11 cellular contexts compared by ENCODE assay signal in genomic region chr12:123142518-123142840, GRCh38. TPM values are rescaled to one million over a fixed set of nuclear protein-coding genes. Genes with fewer than 3 reads are reported as not detected.
A peak's percentile ranks its signal among the peaks of the same experiment; 100 is the strongest.
DNase-seq lines count a peak whose midpoint lies in the region; ATAC-seq and TF ChIP-seq lines count a peak whose summit lies in the region.
"Had no signal": no experiment of that assay in that cellular context is flagged by ENCODE, and none has a peak within 500 bp of the region (broad histone marks: within the 10 kb centered on the region; RNA-seq: fewer than 3 reads in every experiment).

No MANE protein-coding gene starts in this region.

- H3K4me3 ChIP-seq in adipocyte (ENCODE audit: low read length) (peak overlapping the region; percentile 65), lung (no peak overlapping the region), suprapubic skin (no peak overlapping the region)

- ATAC-seq in lung (ENCODE audit: insufficient read depth, low FRiP score) = no peak
- ATAC-seq in GM18868 (IDR thresholded peaks at IDR 0.05; ENCODE audit: unreplicated experiment) = no peak
- ATAC-seq in GM21825 (IDR thresholded peaks at IDR 0.05; ENCODE audit: unreplicated experiment) = no peak
- ATAC-seq: stimulated activated naive CD8-positive, alpha-beta T cell treated with anti-CD3 and anti-CD28 coated beads, Interleukin-15, amount 100 ng/mL, for 72 hours had no signal

- H3K27me3 ChIP-seq in adipocyte (replicated peaks; ENCODE audit: control insufficient read depth, insufficient read depth, low read length) = no peaks in the 10 kb centered on the region
- no peaks in the 10 kb centered on the region for H3K27me3 ChIP-seq in lung (ENCODE audit: control insufficient read depth, insufficient read depth)
- no peaks in the 10 kb centered on the region for H3K27me3 ChIP-seq in suprapubic skin
- H3K27me3 ChIP-seq: foreskin keratinocyte had no signal

- 36 to 43% methylated on average over 5 of the region's 5 CpGs for WGBS in lung, 2 donors
- 62% methylated on average over 5 of the region's 5 CpGs for WGBS in suprapubic skin

- H3K9me3 ChIP-seq in KOPT-K1 (ENCODE audit: insufficient read depth, low read length, poor library complexity, severe bottlenecking) (no peaks in the 10 kb centered on the region), adipocyte (ENCODE audit: control insufficient read depth, low read length) (no peaks in the 10 kb centered on the region), lung (ENCODE audit: control insufficient read depth in 2 of 2, insufficient read depth in 1 of 2, low read length in 1 of 2) (no peaks in the 10 kb centered on the region), suprapubic skin (no peaks in the 10 kb centered on the region)

- peak overlapping the region; percentile 80 for H3K9ac ChIP-seq in adipocyte (ENCODE audit: low read length)

- H3K27ac ChIP-seq in KOPT-K1 (ENCODE audit: low read depth, low read length, poor library complexity, severe bottlenecking) (peak overlapping the region; percentile 80), lung (ENCODE audit: low read depth in 1 of 2, low read length in 1 of 2) (peak overlapping the region; percentile 17 to 75), suprapubic skin (peak overlapping the region; percentile 73)
- H3K27ac ChIP-seq: foreskin keratinocyte, VCaP had no signal

- no peak for TF ChIP-seq POLR2A in suprapubic skin (IDR thresholded peaks at IDR 0.05)

- DNase-seq in adipocyte (ENCODE audit: low read depth) = no peak
- no peak for DNase-seq in lung (ENCODE audit: low spot score)
- DNase-seq in suprapubic skin (ENCODE audit: low spot score in 2 of 2) = peak; percentile 15 to 56
- no peak for DNase-seq in NCI-H2227 treated with DMSO at 0.1 percent for 48 hours (lab: John Stamatoyannopoulos, UW)
- DNase-seq in CD1c-positive myeloid dendritic cell (ENCODE audit: extremely low spot score) = no peak
- DNase-seq: foreskin keratinocyte; stimulated activated naive CD8-positive, alpha-beta T cell treated with anti-CD3 and anti-CD28 coated beads, Interleukin-15, amount 100 ng/mL, for 72 hours had no signal

- H3K4me1 ChIP-seq in adipocyte (ENCODE audit: control insufficient read depth, insufficient read depth, low read length) = peaks cover 45% of the 10 kb centered on the region
- peaks cover 19 to 26% of the 10 kb centered on the region in 2 donors for H3K4me1 ChIP-seq in lung (ENCODE audit: control insufficient read depth in 2 of 2, insufficient read depth in 2 of 2, low read length in 2 of 2)
- H3K4me1 ChIP-seq in suprapubic skin = peaks cover 47% of the 10 kb centered on the region

- H3K36me3 ChIP-seq in KOPT-K1 (ENCODE audit: insufficient read depth, low read length) (peaks cover 20% of the 10 kb centered on the region), adipocyte (ENCODE audit: control insufficient read depth, insufficient read depth, low read length, severe bottlenecking) (no peaks in the 10 kb centered on the region), lung (ENCODE audit: control insufficient read depth in 2 of 2, insufficient read depth in 2 of 2, low read length in 2 of 2) (peaks cover 0 to 2% of the 10 kb centered on the region in 2 donors), suprapubic skin (no peaks in the 10 kb centered on the region)

- TF ChIP-seq CTCF in lung (IDR thresholded peaks at IDR 0.05; ENCODE audit: control extremely low read depth, extremely low read depth) = no peak
- no peak for TF ChIP-seq CTCF in suprapubic skin (IDR thresholded peaks at IDR 0.05)

- no peak for TF ChIP-seq EP300 in suprapubic skin (IDR thresholded peaks at IDR 0.05)

RNA-seq across cellular contexts. Expression of gene PITPNM2, which starts 8.4 kb away (rescaled TPM):
- total RNA-seq in lung = 10 to 100 TPM; 19.6 to 37.8 TPM
- 10 to 100 TPM in 1 of 2 donors, 1 to 10 TPM in 1; 8.9 to 12.9 TPM for polyA plus RNA-seq in lung
- total RNA-seq in suprapubic skin = 10 to 100 TPM in 1 of 4 donors, 1 to 10 TPM in 3; 5.9 to 11.8 (median 6.9) TPM

Comparison
In these comparisons a context has a peak if more than half of its experiments do, and no peak if none do; other contexts are left out.
1. DNase-seq: peak in suprapubic skin (2 of 2); none in adipocyte (single experiment), lung (single experiment), NCI-H2227 treated with DMSO at 0.1 percent for 48 hours (single experiment) and CD1c-positive myeloid dendritic cell (single experiment).
2. Peak in every context shown above with its lines, with median percentiles within 50 percentile points of each other: H3K27ac ChIP-seq.